ENCODE assay signal across 19 cellular contexts in the genomic region with DNA sequence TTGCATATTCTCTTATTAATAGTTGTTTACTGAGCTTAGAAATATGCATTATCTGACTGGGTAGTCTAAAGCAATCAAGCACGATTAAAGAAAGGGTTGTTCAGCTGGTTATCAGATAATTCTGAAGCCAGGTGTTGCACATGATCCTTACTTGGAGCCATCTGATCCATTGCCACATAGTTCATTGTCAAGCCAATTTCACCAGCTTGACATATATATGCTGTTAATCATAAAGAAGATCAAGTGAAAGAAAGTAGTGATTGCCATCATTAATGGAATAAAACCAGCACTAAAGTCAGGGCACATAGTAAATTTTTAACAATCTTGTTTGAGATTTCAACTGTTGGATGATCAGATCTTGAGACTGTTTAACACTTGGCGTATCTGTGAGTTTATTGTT.
DNase-seq lines count a peak whose midpoint lies in the region; ATAC-seq, FAIRE-seq and TF ChIP-seq lines count a peak whose summit lies in the region.
"Had no signal": no experiment of that assay in that cellular context is flagged by ENCODE, and none has a peak within 500 bp of the region (broad histone marks: within the 10 kb centered on the region; RNA-seq: fewer than 3 reads in every experiment).

No MANE protein-coding gene starts in this region.

- peaks cover 49% of the 10 kb centered on the region for H3K4me1 ChIP-seq in OCI-LY7 (ENCODE audit: insufficient read depth, low read length, poor library complexity, severe bottlenecking)
- peaks cover 5% of the 10 kb centered on the region for H3K4me1 ChIP-seq in keratinocyte (ENCODE audit: control insufficient read depth, extremely low read depth, insufficient read depth, low read length)
- H3K4me1 ChIP-seq in heart left ventricle = no peaks in the 10 kb centered on the region
- no peaks in the 10 kb centered on the region for H3K4me1 ChIP-seq in Caco-2

- no peaks in the 10 kb centered on the region for H3K4me1 Mint-ChIP-seq in Caco-2 (ENCODE audit: low read depth, unreplicated experiment)
- no peaks in the 10 kb centered on the region for H3K4me1 Mint-ChIP-seq in activated CD4-positive, alpha-beta T cell treated with anti-CD3 and anti-CD28 coated beads, Interleukin-2, amount 10 ng/mL, durations not matched to agents 7 days and 5 days

- H3K36me3 ChIP-seq in OCI-LY7 (ENCODE audit: insufficient read depth, low read length) (peaks cover 7% of the 10 kb centered on the region), keratinocyte (ENCODE audit: control insufficient read depth in 2 of 2, extremely low read depth in 1 of 2, insufficient read depth in 2 of 2, low read length in 2 of 2) (no peaks in the 10 kb centered on the region), heart left ventricle (no peaks in the 10 kb centered on the region), Caco-2 (ENCODE audit: control insufficient read depth, insufficient read depth, low read length) (no peaks in the 10 kb centered on the region)
- H3K36me3 ChIP-seq: BLaER1 treated with 17β-estradiol and CSF1 and Interleukin-3, amounts not matched to agents 10 nM and 100 nM had no signal

- peak; percentile 38 for FAIRE-seq in D721Med (lab: Jason Lieb, UNC)
- no peak for FAIRE-seq in keratinocyte (lab: Jason Lieb, UNC)
- FAIRE-seq: HepG2 had no signal

- no peak overlapping the region for H3K9ac ChIP-seq in keratinocyte (ENCODE audit: control insufficient read depth, extremely low read depth, insufficient read depth, low read length)
- H3K9ac ChIP-seq: BLaER1 treated with 17β-estradiol and CSF1 and Interleukin-3, amounts not matched to agents 10 nM and 100 nM had no signal

- dilution Hi-C loops in keratinocyte (cut with MboI; ENCODE audit: extremely low pct_ligation_motif_present, low sequenced_read_pairs) = no loop called here

- TF ChIP-seq CTCF in D721Med (IDR thresholded peaks at IDR 0.05; ENCODE audit: insufficient read depth, missing control alignments) (no peak), OCI-LY7 (conservative IDR thresholded peaks at IDR 0.05; ENCODE audit: low read length) (no peak), epithelial cell of esophagus (IDR thresholded peaks at IDR 0.05; ENCODE audit: insufficient read depth, low read depth, low read length, missing control alignments) (no peak), keratinocyte (optimal IDR thresholded peaks at IDR 0.05 in 1 of 3, IDR thresholded peaks at IDR 0.05 in 1 of 3, conservative IDR thresholded peaks at IDR 0.05 in 1 of 3; ENCODE audit: extremely low read depth in 1 of 3, insufficient read depth in 2 of 3, low read length in 3 of 3) (no peak), heart left ventricle (IDR thresholded peaks at IDR 0.05) (no peak), Caco-2 (IDR thresholded peaks at IDR 0.05; ENCODE audit: insufficient read depth in 1 of 2, low read depth in 1 of 2, low read length in 1 of 2, severe bottlenecking in 1 of 2, unreplicated experiment in 1 of 2) (no peak)

- peak overlapping the region; percentile 23; the same call in 1 of the 2 replicates for H2AFZ ChIP-seq in OCI-LY7 (ENCODE audit: low read length)
- peak overlapping the region; percentile 55 for H2AFZ ChIP-seq in keratinocyte (ENCODE audit: control insufficient read depth, low read length)

- H3K9me3 ChIP-seq in OCI-LY7 (ENCODE audit: low read length) (peaks cover 7% of the 10 kb centered on the region; the same call in 1 of the 2 replicates), keratinocyte (ENCODE audit: control insufficient read depth, low read depth, low read length) (no peaks in the 10 kb centered on the region), heart left ventricle (peaks cover 0 to 9% (median 0%) of the 10 kb centered on the region in 12 donors), Caco-2 (no peaks in the 10 kb centered on the region)
- H3K9me3 ChIP-seq: BLaER1 treated with 17β-estradiol and CSF1 and Interleukin-3, amounts not matched to agents 10 nM and 100 nM had no signal

- no peak overlapping the region for H3K27ac Mint-ChIP-seq in Caco-2 (ENCODE audit: unreplicated experiment)
- H3K27ac Mint-ChIP-seq in activated CD4-positive, alpha-beta T cell treated with anti-CD3 and anti-CD28 coated beads, Interleukin-2, amount 10 ng/mL, durations not matched to agents 7 days and 5 days = no peak overlapping the region
- H3K27ac Mint-ChIP-seq: B cell; CD8-positive, alpha-beta T cell; HFFc6; IgD-negative memory B cell had no signal

- H4K20me1 ChIP-seq in OCI-LY7 (ENCODE audit: insufficient read depth, low read length) (no peaks in the 10 kb centered on the region), keratinocyte (ENCODE audit: control insufficient read depth, extremely low read depth, insufficient read depth, low read length) (no peaks in the 10 kb centered on the region)
- H4K20me1 ChIP-seq: BLaER1 treated with 17β-estradiol and CSF1 and Interleukin-3, amounts not matched to agents 10 nM and 100 nM had no signal

- POLR2A ChIA-PET in OCI-LY7 (lab: Charles Lee) = interaction anchor here (0.7 to 1.5 kb wide), 6 partner anchors 10 to 471 kb away, joined by 3 to 5 read pairs (median 3); no protein-coding TSS in a partner anchor
- POLR2A ChIA-PET in Caco-2 (lab: Charles Lee) = no interaction called here
- POLR2A ChIA-PET in activated CD4-positive, alpha-beta T cell treated with anti-CD3 and anti-CD28 coated beads, Interleukin-2, amount 10 ng/mL, durations not matched to agents 7 days and 5 days (lab: Charles Lee) = no interaction called here

- no peaks in the 10 kb centered on the region for H3K27me3 Mint-ChIP-seq in Caco-2 (ENCODE audit: insufficient read depth, unreplicated experiment)
- H3K27me3 Mint-ChIP-seq in activated CD4-positive, alpha-beta T cell treated with anti-CD3 and anti-CD28 coated beads, Interleukin-2, amount 10 ng/mL, durations not matched to agents 7 days and 5 days = no peaks in the 10 kb centered on the region
- H3K27me3 Mint-ChIP-seq: IgD-negative memory B cell had no signal

- H3K9me3 Mint-ChIP-seq in Caco-2 (ENCODE audit: unreplicated experiment) = no peaks in the 10 kb centered on the region
- no peaks in the 10 kb centered on the region for H3K9me3 Mint-ChIP-seq in activated CD4-positive, alpha-beta T cell treated with anti-CD3 and anti-CD28 coated beads, Interleukin-2, amount 10 ng/mL, durations not matched to agents 7 days and 5 days

- BruUV-seq in OCI-LY7 (replicated peaks; lab: Mats Ljungman, UMichigan) = no TSS peak
- BruUV-seq in Caco-2 (replicated peaks; lab: Mats Ljungman, UMichigan) = no TSS peak

- no peak overlapping the region for H3K4me2 ChIP-seq in OCI-LY7 (ENCODE audit: low read length)
- peak overlapping the region; percentile 31 for H3K4me2 ChIP-seq in keratinocyte (ENCODE audit: control insufficient read depth, extremely low read depth, insufficient read depth, low read depth, low read length)
- H3K4me2 ChIP-seq: BLaER1 treated with 17β-estradiol and CSF1 and Interleukin-3, amounts not matched to agents 10 nM and 100 nM had no signal

- no peaks in the 10 kb centered on the region for H3K9me2 ChIP-seq in OCI-LY7 (ENCODE audit: insufficient read depth, low read length)

- no peak for DNase-seq in D721Med (ENCODE audit: insufficient read length, low spot score)
- no peak for DNase-seq in OCI-LY7 (ENCODE audit: low spot score)
- DNase-seq in epithelial cell of esophagus (ENCODE audit: low read depth) = peak; percentile 72
- DNase-seq in keratinocyte (ENCODE audit: low read depth, low spot score) = no peak
- DNase-seq in heart left ventricle = no peak
- DNase-seq in Caco-2 = no peak
- DNase-seq in activated CD4-positive, alpha-beta T cell treated with anti-CD3 and anti-CD28 coated beads, Interleukin-2, amount 10 ng/mL, durations not matched to agents 7 days and 5 days = no peak
- DNase-seq: CD8-positive, alpha-beta T cell; DMS153; DMS79; GF-D8; GOT3; H7; HFFc6 had no signal

- no peaks in the 10 kb centered on the region for H3K27me3 ChIP-seq in keratinocyte (ENCODE audit: control insufficient read depth, extremely low read depth, insufficient read depth, low read length)
- no peaks in the 10 kb centered on the region for H3K27me3 ChIP-seq in heart left ventricle
- H3K27me3 ChIP-seq in Caco-2 (replicated peaks; ENCODE audit: control insufficient read depth, insufficient read depth, low read length) = no peaks in the 10 kb centered on the region

- no peaks in the 10 kb centered on the region for H3K79me2 ChIP-seq in OCI-LY7 (ENCODE audit: insufficient read depth, low read depth, low read length)
- H3K79me2 ChIP-seq in keratinocyte (ENCODE audit: control insufficient read depth, insufficient read depth, low read length) = no peaks in the 10 kb centered on the region

- H3K4me3 ChIP-seq in OCI-LY7 (ENCODE audit: low read depth, low read length, poor library complexity, severe bottlenecking) (no peak overlapping the region), epithelial cell of esophagus (ENCODE audit: low read length) (no peak overlapping the region), keratinocyte (ENCODE audit: control insufficient read depth in 2 of 3, extremely low read depth in 1 of 3, insufficient read depth in 2 of 3, low read depth in 1 of 3, low read length in 3 of 3) (no peak overlapping the region), heart left ventricle (no peak overlapping the region), Caco-2 (ENCODE audit: low read depth, low read length) (no peak overlapping the region)
- H3K4me3 ChIP-seq: BLaER1 treated with 17β-estradiol and CSF1 and Interleukin-3, amounts not matched to agents 10 nM and 100 nM had no signal

- WGBS in heart left ventricle, 4 donors = 66 to 70% (median 68%) methylated on average over 2 of the region's 2 CpGs

- CTCF ChIA-PET in OCI-LY7 (lab: Charles Lee; ENCODE audit: unreplicated experiment) = no interaction called here
- CTCF ChIA-PET in Caco-2 (lab: Charles Lee) = no interaction called here
- CTCF ChIA-PET in activated CD4-positive, alpha-beta T cell treated with anti-CD3 and anti-CD28 coated beads, Interleukin-2, amount 10 ng/mL, durations not matched to agents 7 days and 5 days (lab: Charles Lee) = no interaction called here

- H3K27ac ChIP-seq in OCI-LY7 (ENCODE audit: low read depth, low read length, poor library complexity, severe bottlenecking) = no peak overlapping the region
- peak overlapping the region; percentile 62 for H3K27ac ChIP-seq in keratinocyte (ENCODE audit: control insufficient read depth, insufficient read depth, low read length)
- H3K27ac ChIP-seq in heart left ventricle = no peak overlapping the region
- H3K27ac ChIP-seq: BLaER1 treated with 17β-estradiol and CSF1 and Interleukin-3, amounts not matched to agents 10 nM and 100 nM had no signal

- H3K36me3 Mint-ChIP-seq in Caco-2 (ENCODE audit: insufficient read depth, unreplicated experiment) = no peaks in the 10 kb centered on the region
- no peaks in the 10 kb centered on the region for H3K36me3 Mint-ChIP-seq in activated CD4-positive, alpha-beta T cell treated with anti-CD3 and anti-CD28 coated beads, Interleukin-2, amount 10 ng/mL, durations not matched to agents 7 days and 5 days (ENCODE audit: low read depth)
- H3K36me3 Mint-ChIP-seq: CD8-positive, alpha-beta T cell; IgD-negative memory B cell had no signal

- H3K9me1 ChIP-seq in keratinocyte (ENCODE audit: control insufficient read depth, extremely low read depth, insufficient read depth, low read length) = no peaks in the 10 kb centered on the region

- no peak for ATAC-seq in heart left ventricle
- ATAC-seq: CD8-positive, alpha-beta T cell; HCT116; HepG2 had no signal

- no peak overlapping the region for H3K4me3 Mint-ChIP-seq in Caco-2 (ENCODE audit: unreplicated experiment)
- H3K4me3 Mint-ChIP-seq in activated CD4-positive, alpha-beta T cell treated with anti-CD3 and anti-CD28 coated beads, Interleukin-2, amount 10 ng/mL, durations not matched to agents 7 days and 5 days = no peak overlapping the region
- H3K4me3 Mint-ChIP-seq: B cell; CD8-positive, alpha-beta T cell; HFFc6; IgD-negative memory B cell had no signal

- intact Hi-C loops in OCI-LY7 (cut with micrococcal nuclease; ENCODE audit: unreplicated experiment) = loop anchor here (5.0 kb wide), 1 partner anchor 216 kb away; no protein-coding TSS in a partner anchor
- intact Hi-C loops in heart left ventricle (cut with DNase I) = no loop called here
- intact Hi-C loops in Caco-2 (cut with micrococcal nuclease; ENCODE audit: unreplicated experiment) = no loop called here

- TF ChIP-seq POLR2A in heart left ventricle (IDR thresholded peaks at IDR 0.05) = no peak
